2 cellular contexts compared by ENCODE assay signal in genomic region chr9:71465392-71465791, GRCh38.
A peak's percentile ranks its signal among the peaks of the same experiment; 100 is the strongest.
TF ChIP-seq lines count a peak whose summit lies in the region.

No MANE protein-coding gene starts in this region.

TF ChIP-seq in HepG2, 621 proteins besides CTCF, POLR2A, EP300 and RAD21:
- TF ChIP-seq RCOR2 (CRISPR knock-in tag; IDR thresholded peaks at IDR 0.05) (no peak), CREB1 (IDR thresholded peaks at IDR 0.05) (peak; percentile 50), CREB1 (CRISPR knock-in tag; IDR thresholded peaks at IDR 0.05) (no peak), YEATS2 (CRISPR knock-in tag; IDR thresholded peaks at IDR 0.05; ENCODE audit: borderline replicate concordance) (no peak), HMGXB3 (CRISPR knock-in tag; IDR thresholded peaks at IDR 0.05; ENCODE audit: borderline replicate concordance) (no peak), E2F1 (CRISPR knock-in tag; IDR thresholded peaks at IDR 0.05) (no peak), ZNF607 (CRISPR knock-in tag; IDR thresholded peaks at IDR 0.05; ENCODE audit: borderline replicate concordance) (no peak), CENPX (CRISPR knock-in tag; IDR thresholded peaks at IDR 0.05) (no peak), ATF7 (IDR thresholded peaks at IDR 0.05) (peak; percentile 80), ATF7 (CRISPR knock-in tag; IDR thresholded peaks at IDR 0.05) (no peak), GMEB1 (CRISPR knock-in tag; IDR thresholded peaks at IDR 0.05; ENCODE audit: borderline replicate concordance) (no peak), ARNTL (CRISPR knock-in tag; IDR thresholded peaks at IDR 0.05) (no peak), HIVEP1 (CRISPR knock-in tag; IDR thresholded peaks at IDR 0.05) (no peak)

TF ChIP-seq in endothelial cell of umbilical vein, 7 proteins besides CTCF, POLR2A, EP300 and RAD21:
- TF ChIP-seq GATA2 (IDR thresholded peaks at IDR 0.05; ENCODE audit: insufficient read depth, insufficient read length, low read depth, low read length): no peak
- peak; percentile 15 for TF ChIP-seq JUN (IDR thresholded peaks at IDR 0.05; ENCODE audit: borderline replicate concordance, insufficient read depth, insufficient read length, low read depth)
TF ChIP-seq in endothelial cell of umbilical vein: peak in this region for 1.
